Comparison of ENCODE assay signal across 18 cellular contexts in the genomic region with DNA sequence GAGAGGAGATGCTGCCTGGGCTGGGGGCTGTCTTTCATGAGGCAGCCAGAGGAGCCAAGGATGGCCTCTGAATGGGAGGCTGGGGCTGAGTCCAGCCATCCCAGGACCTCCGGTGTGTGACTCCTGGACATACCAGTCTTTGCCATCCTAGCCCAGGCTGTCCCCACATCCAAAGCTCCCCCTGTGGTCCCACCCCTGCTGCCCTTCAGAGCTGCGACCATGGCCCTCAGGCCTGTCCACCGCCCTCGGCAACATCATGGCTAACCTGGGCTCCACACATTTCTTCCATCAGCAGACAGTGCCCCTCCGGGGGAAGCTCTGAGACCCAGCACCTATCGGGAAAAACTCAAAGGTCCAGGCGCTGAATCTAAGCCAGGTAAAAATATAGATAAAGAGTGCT.
"Had no signal": no experiment of that assay in that cellular context is flagged by ENCODE, and none has a peak within 500 bp of the region (broad histone marks: within the 10 kb centered on the region; RNA-seq: fewer than 3 reads in every experiment).

No MANE protein-coding gene starts in this region.

- H3K4me3 Mint-ChIP-seq: dendritic cell treated with granulocyte-macrophage colony-stimulating factor and Interleukin-4, amounts not matched to agents 40 ng/mL and 50 ng/mL, for 4 days; effector memory CD8-positive, alpha-beta T cell; naive thymus-derived CD8-positive, alpha-beta T cell had no signal

- H3K9me3 ChIP-seq: left lung, right atrium auricular region, upper lobe of left lung had no signal

- DNase-seq: activated CD4-positive, alpha-beta T cell treated with anti-CD3 and anti-CD28 coated beads, Interleukin-2, amount 50 U/mL, for 4 hours; activated naive CD4-positive, alpha-beta T cell; activated T-cell treated with anti-CD3 and anti-CD28 coated beads for 4 hours; anterior cingulate cortex; cerebellar nuclear complex; effector memory CD8-positive, alpha-beta T cell; left lung; nucleus accumbens; stimulated activated CD4-positive, alpha-beta T cell treated with anti-CD3 and anti-CD28 coated beads, Interleukin-4, amount 100 ng/mL, for 4 hours; stimulated activated CD8-positive, alpha-beta memory T cell treated with anti-CD3 and anti-CD28 coated beads, Interleukin-4, amount 100 ng/mL, for 48 hours; stimulated activated naive CD4-positive, alpha-beta T cell treated with Interleukin-2 at 50 U/mL for 16 hours; substantia nigra had no signal

- H3K4me1 Mint-ChIP-seq: naive thymus-derived CD8-positive, alpha-beta T cell had no signal

- FAIRE-seq: islet of Langerhans had no signal

- H3K4me1 ChIP-seq: left lung, right atrium auricular region, upper lobe of left lung had no signal

- H3K27ac Mint-ChIP-seq: dendritic cell treated with granulocyte-macrophage colony-stimulating factor and Interleukin-4, amounts not matched to agents 40 ng/mL and 50 ng/mL, for 4 days; effector memory CD8-positive, alpha-beta T cell had no signal

- H3K27ac ChIP-seq: left lung, right atrium auricular region, upper lobe of left lung had no signal

- H3K36me3 ChIP-seq: left lung, right atrium auricular region, upper lobe of left lung had no signal

- H3K36me3 Mint-ChIP-seq: naive thymus-derived CD8-positive, alpha-beta T cell had no signal

- H3K27me3 Mint-ChIP-seq: dendritic cell treated with granulocyte-macrophage colony-stimulating factor and Interleukin-4, amounts not matched to agents 40 ng/mL and 50 ng/mL, for 4 days had no signal

- H3K4me3 ChIP-seq: left lung, right atrium auricular region, skin epidermis, upper lobe of left lung had no signal

- ATAC-seq: effector memory CD8-positive, alpha-beta T cell; naive thymus-derived CD8-positive, alpha-beta T cell had no signal

- H3K27me3 ChIP-seq: left lung, right atrium auricular region, upper lobe of left lung had no signal
